ENCODE assay signal across 8 cellular contexts in genomic region chr19:49421039-49421877, GRCh38. TPM values are rescaled to one million over a fixed set of nuclear protein-coding genes. Genes with fewer than 3 reads are reported as not detected.
DNase-seq lines count a peak whose midpoint lies in the region; ATAC-seq and TF ChIP-seq lines count a peak whose summit lies in the region.

No MANE protein-coding gene starts in this region.

- no peaks in the 10 kb centered on the region for H3K36me3 Mint-ChIP-seq in CD4-positive, alpha-beta memory T cell
- no peaks in the 10 kb centered on the region for H3K36me3 Mint-ChIP-seq in IgD-negative memory B cell
- no peaks in the 10 kb centered on the region for H3K36me3 Mint-ChIP-seq in dendritic cell treated with granulocyte-macrophage colony-stimulating factor and Interleukin-4, amounts not matched to agents 40 ng/mL and 50 ng/mL, for 4 days (ENCODE audit: low read depth)
- peaks cover 2% of the 10 kb centered on the region for H3K36me3 Mint-ChIP-seq in memory B cell

- no peaks in the 10 kb centered on the region for H3K9me3 ChIP-seq in CD4-positive, alpha-beta memory T cell (ENCODE audit: control insufficient read depth in 1 of 2, low read length in 2 of 2)
- H3K9me3 ChIP-seq in SJSA1 (replicated peaks): peaks cover 2% of the 10 kb centered on the region; the same call in 1 of the 2 replicates
- H3K9me3 ChIP-seq in upper lobe of left lung: no peaks in the 10 kb centered on the region

- peaks cover 41% of the 10 kb centered on the region for H3K4me1 ChIP-seq in CD4-positive, alpha-beta memory T cell (ENCODE audit: insufficient read depth, low read length)
- H3K4me1 ChIP-seq in SJSA1 (replicated peaks): peaks cover 16% of the 10 kb centered on the region
- H3K4me1 ChIP-seq in upper lobe of left lung: peaks cover 23 to 39% (median 27%) of the 10 kb centered on the region in 4 donors

- TF ChIP-seq POLR2A in upper lobe of left lung (IDR thresholded peaks at IDR 0.05): no peak

- peaks cover 53% of the 10 kb centered on the region for H3K27me3 ChIP-seq in CD4-positive, alpha-beta memory T cell (ENCODE audit: insufficient read depth, low read length)
- H3K27me3 ChIP-seq in SJSA1 (replicated peaks) (peaks cover 93% of the 10 kb centered on the region), upper lobe of left lung (peaks cover 0 to 46% (median 25%) of the 10 kb centered on the region in 4 donors)

- no peak overlapping the region for H3K4me3 ChIP-seq in CD4-positive, alpha-beta memory T cell (ENCODE audit: low read length in 2 of 2)
- no peak overlapping the region for H3K4me3 ChIP-seq in SJSA1
- peak overlapping the region in 3 of 4 donors; percentile 15 to 27 (median 26) for H3K4me3 ChIP-seq in upper lobe of left lung

- WGBS in upper lobe of left lung, 2 donors: 10 to 11% methylated on average over 38 to 41 of the region's 48 CpGs

- peaks cover 28 to 65% (median 44%) of the 10 kb centered on the region in 4 donors for H3K4me1 Mint-ChIP-seq in CD4-positive, alpha-beta memory T cell
- H3K4me1 Mint-ChIP-seq in IgD-negative memory B cell (peaks cover 19 to 52% (median 34%) of the 10 kb centered on the region in 3 donors), memory B cell (peaks cover 25% of the 10 kb centered on the region)
- H3K4me1 Mint-ChIP-seq in dendritic cell treated with granulocyte-macrophage colony-stimulating factor and Interleukin-4, amounts not matched to agents 40 ng/mL and 50 ng/mL, for 4 days (ENCODE audit: low read depth): peaks cover 34% of the 10 kb centered on the region

- no peak overlapping the region for H3K27ac ChIP-seq in CD4-positive, alpha-beta memory T cell (ENCODE audit: low read depth, low read length)
- H3K27ac ChIP-seq in SJSA1 (no peak overlapping the region), upper lobe of left lung (no peak overlapping the region)

- DNase-seq in CD4-positive, alpha-beta memory T cell: peak in 1 of 5 donors; percentile 24
- peak; percentile 49 to 64 for DNase-seq in SJSA1 (ENCODE audit: low read depth in 1 of 2, low spot score in 2 of 2)
- no peak for DNase-seq in memory B cell (ENCODE audit: low spot score in 2 of 2)
- peak; percentile 63 to 91 for DNase-seq in upper lobe of left lung
- DNase-seq in Kasumi-1 (lab: John Stamatoyannopoulos, UW): no peak

- TF ChIP-seq CTCF in upper lobe of left lung (IDR thresholded peaks at IDR 0.05): no peak

- H3K27me3 Mint-ChIP-seq in CD4-positive, alpha-beta memory T cell: peaks cover 60 to 64% of the 10 kb centered on the region in 2 donors
- H3K27me3 Mint-ChIP-seq in IgD-negative memory B cell: peaks cover 71% of the 10 kb centered on the region
- H3K27me3 Mint-ChIP-seq in dendritic cell treated with granulocyte-macrophage colony-stimulating factor and Interleukin-4, amounts not matched to agents 40 ng/mL and 50 ng/mL, for 4 days: peaks cover 87% of the 10 kb centered on the region
- H3K27me3 Mint-ChIP-seq in memory B cell: peaks cover 51% of the 10 kb centered on the region

- ATAC-seq in memory B cell (ENCODE audit: low read depth): peak; percentile 41
- peak; percentile 62 to 84 for ATAC-seq in upper lobe of left lung (ENCODE audit: low FRiP score in 2 of 2)
- ATAC-seq in GM18519 (IDR thresholded peaks at IDR 0.05; ENCODE audit: low FRiP score, unreplicated experiment): no peak

- POLR2A ChIA-PET in CD4-positive, alpha-beta memory T cell (lab: Charles Lee; ENCODE audit: partially characterized antibody): interaction anchor here (1.2 to 2.9 kb wide), 6 partner anchors 10 to 87 kb away, joined by 3 to 17 read pairs (median 6); no protein-coding TSS in a partner anchor

- CTCF ChIA-PET in CD4-positive, alpha-beta memory T cell (lab: Charles Lee; ENCODE audit: partially characterized antibody): interaction anchor here (1.0 to 1.3 kb wide), 3 partner anchors 9 to 39 kb away, joined by 3 read pairs; no protein-coding TSS in a partner anchor

- H3K4me3 Mint-ChIP-seq in CD4-positive, alpha-beta memory T cell: peak overlapping the region in 7 of 8 donors; percentile 49 to 87 (median 57)
- peak overlapping the region; percentile 16 to 89 (median 55) for H3K4me3 Mint-ChIP-seq in IgD-negative memory B cell
- H3K4me3 Mint-ChIP-seq in dendritic cell treated with granulocyte-macrophage colony-stimulating factor and Interleukin-4, amounts not matched to agents 40 ng/mL and 50 ng/mL, for 4 days: peak overlapping the region; percentile 40
- peak overlapping the region; percentile 37 for H3K4me3 Mint-ChIP-seq in memory B cell

- H3K9me3 Mint-ChIP-seq in CD4-positive, alpha-beta memory T cell: peaks cover 0 to 3% (median 0%) of the 10 kb centered on the region in 8 donors
- H3K9me3 Mint-ChIP-seq in IgD-negative memory B cell (no peaks in the 10 kb centered on the region), memory B cell (no peaks in the 10 kb centered on the region)
- no peaks in the 10 kb centered on the region for H3K9me3 Mint-ChIP-seq in dendritic cell treated with granulocyte-macrophage colony-stimulating factor and Interleukin-4, amounts not matched to agents 40 ng/mL and 50 ng/mL, for 4 days

- no peak for TF ChIP-seq EP300 in upper lobe of left lung (IDR thresholded peaks at IDR 0.05)

- intact Hi-C loops in CD4-positive, alpha-beta memory T cell (cut with micrococcal nuclease): loop anchor here (1.0 kb wide), 1 partner anchor 22 kb away; no protein-coding TSS in a partner anchor
- intact Hi-C loops in dendritic cell treated with granulocyte-macrophage colony-stimulating factor and Interleukin-4, amounts not matched to agents 40 ng/mL and 50 ng/mL, for 4 days (cut with micrococcal nuclease): no loop called here

- no peaks in the 10 kb centered on the region for H3K36me3 ChIP-seq in CD4-positive, alpha-beta memory T cell (ENCODE audit: insufficient read depth, low read length)
- no peaks in the 10 kb centered on the region for H3K36me3 ChIP-seq in SJSA1
- no peaks in the 10 kb centered on the region for H3K36me3 ChIP-seq in upper lobe of left lung

- H3K27ac Mint-ChIP-seq in CD4-positive, alpha-beta memory T cell: peak overlapping the region in 2 of 7 donors; percentile 67 to 79
- H3K27ac Mint-ChIP-seq in IgD-negative memory B cell: peak overlapping the region in 2 of 3 donors; percentile 3 to 67
- no peak overlapping the region for H3K27ac Mint-ChIP-seq in dendritic cell treated with granulocyte-macrophage colony-stimulating factor and Interleukin-4, amounts not matched to agents 40 ng/mL and 50 ng/mL, for 4 days
- peak overlapping the region; percentile 86 for H3K27ac Mint-ChIP-seq in memory B cell

RNA-seq across cellular contexts. Expression of gene PTH2, which starts 2.0 kb away (rescaled TPM):
- total RNA-seq in CD4-positive, alpha-beta memory T cell: not detected
- not detected for polyA plus RNA-seq in CD4-positive, alpha-beta memory T cell
- not detected for polyA plus RNA-seq in IgD-negative memory B cell
- not detected in 2 replicates for total RNA-seq in SJSA1 (2014; rRNA removed; shearing (Covaris generic))
- total RNA-seq in upper lobe of left lung: not detected

RNA-seq across cellular contexts. Expression of gene GFY, which starts 3.9 kb away (rescaled TPM):
- total RNA-seq in CD4-positive, alpha-beta memory T cell: not detected
- not detected for polyA plus RNA-seq in CD4-positive, alpha-beta memory T cell
- not detected for polyA plus RNA-seq in IgD-negative memory B cell
- total RNA-seq in SJSA1 (2014; rRNA removed; shearing (Covaris generic)): not detected in 2 replicates
- total RNA-seq in upper lobe of left lung: not detected

RNA-seq across cellular contexts. Expression of gene SLC17A7, which starts 20.1 kb away (rescaled TPM):
- under 1 TPM; 0.15 to 0.25 TPM for total RNA-seq in CD4-positive, alpha-beta memory T cell
- not detected for polyA plus RNA-seq in CD4-positive, alpha-beta memory T cell
- not detected for polyA plus RNA-seq in IgD-negative memory B cell
- not detected in 2 replicates for total RNA-seq in SJSA1 (2014; rRNA removed; shearing (Covaris generic))
- 1 to 10 TPM in 2 of 6 donors, under 1 TPM in 3, not detected in 1; 0.37 to 2.1 (median 0.78) TPM for total RNA-seq in upper lobe of left lung

RNA-seq across cellular contexts. Expression of gene PIH1D1, which starts 30.4 kb away (rescaled TPM):
- total RNA-seq in CD4-positive, alpha-beta memory T cell: 100 to 1,000 TPM; 178 to 186 TPM
- 100 to 1,000 TPM in 1 of 2 donors, 10 to 100 TPM in 1; 87.2 to 124 TPM for polyA plus RNA-seq in CD4-positive, alpha-beta memory T cell
- 98.8 TPM for polyA plus RNA-seq in IgD-negative memory B cell
- total RNA-seq in SJSA1 (2014; rRNA removed; shearing (Covaris generic)): 78.2 and 111 TPM in 2 replicates
- 100 to 1,000 TPM in 1 of 6 donors, 10 to 100 TPM in 5; 59.5 to 120 (median 72.8) TPM for total RNA-seq in upper lobe of left lung

RNA-seq across cellular contexts. Expression of gene ALDH16A1, which starts 31.8 kb away (rescaled TPM):
- 10 to 100 TPM; 31.6 to 32.6 TPM for total RNA-seq in CD4-positive, alpha-beta memory T cell
- polyA plus RNA-seq in CD4-positive, alpha-beta memory T cell: 10 to 100 TPM; 28.4 to 40.1 TPM
- polyA plus RNA-seq in IgD-negative memory B cell: 67.5 TPM
- total RNA-seq in SJSA1 (2014; rRNA removed; shearing (Covaris generic)): 37.5 and 52.9 TPM in 2 replicates
- 100 to 1,000 TPM in 1 of 6 donors, 10 to 100 TPM in 5; 26.3 to 111 (median 48.2) TPM for total RNA-seq in upper lobe of left lung

Comparison
In these comparisons a context has a peak if more than half of its experiments do, and no peak if none do; other contexts are left out.
1. DNase-seq: peak in SJSA1 (2 of 2) and upper lobe of left lung (2 of 2); none in memory B cell (0 of 2) and Kasumi-1 (0 of 2).
2. H3K4me3 ChIP-seq: peak in upper lobe of left lung (3 of 4); none in CD4-positive, alpha-beta memory T cell (0 of 2) and SJSA1 (single experiment).
3. Peak in every context shown above with its lines, with median percentiles within 50 percentile points of each other: H3K4me3 Mint-ChIP-seq.